25 cellular contexts compared by ENCODE assay signal in genomic region chr17:27342059-27342458, GRCh38.
"Had no signal": no experiment of that assay in that cellular context is flagged by ENCODE, and none has a peak within 500 bp of the region (broad histone marks: within the 10 kb centered on the region; RNA-seq: fewer than 3 reads in every experiment).

No MANE protein-coding gene starts in this region.

- H3K36me3 ChIP-seq: cardiac muscle cell, neutrophil, stomach, transverse colon, uterus had no signal

- FAIRE-seq: keratinocyte, small intestine had no signal

- H3K36me3 Mint-ChIP-seq: stimulated activated effector memory CD8-positive, alpha-beta T cell treated with anti-CD3 and anti-CD28 coated beads, Interleukin-12 subunit alpha, Interleukin-12 subunit beta, amount 100 ng/mL, for 72 hours; WTC11 had no signal

- H3K4me3 Mint-ChIP-seq: activated naive CD8-positive, alpha-beta T cell treated with anti-CD3 and anti-CD28 coated beads, Interleukin-2, amount 50 U/mL, for 24 hours; activated T-helper 1 cell treated with anti-CD3 and anti-CD28 coated beads, Interleukin-12 subunit alpha, Interleukin-12 subunit beta, Interleukin-2, Interleukin-4 antibody, amounts not matched to agents 30 ng/mL and 10 ng/mL and 1 ng/mL, durations not matched to agents 14 hours and 24 hours and 36 hours; stimulated activated effector memory CD8-positive, alpha-beta T cell treated with anti-CD3 and anti-CD28 coated beads, Interleukin-12 subunit alpha, Interleukin-12 subunit beta, amount 100 ng/mL, for 72 hours; WTC11 had no signal

- DNase-seq: activated CD4-positive, alpha-beta T cell treated with anti-CD3 and anti-CD28 coated beads for 4 hours; activated CD4-positive, alpha-beta T cell treated with anti-CD3 and anti-CD28 coated beads, Interleukin-2, amount 50 U/mL, for 48 hours; activated gamma-delta T cell; activated naive CD4-positive, alpha-beta T cell treated with anti-CD3 and anti-CD28 coated beads, Interleukin-2, amount 50 U/mL, for 16 hours; activated naive CD8-positive, alpha-beta T cell treated with anti-CD3 and anti-CD28 coated beads, Interleukin-2, amount 50 U/mL, for 24 hours; dermis blood vessel endothelial cell; effector CD8-positive, alpha-beta T cell; erythroblast; foreskin fibroblast; left colon; naive B cell; small intestine; stimulated activated CD4-positive, alpha-beta T cell treated with anti-CD3 and anti-CD28 coated beads, Interleukin-2, amount 100 ng/mL, for 24 hours; stomach; T-helper 9 cell; transverse colon; uterus had no signal

- H3K4me3 ChIP-seq: cardiac muscle cell, stomach, transverse colon, uterus had no signal

- H3K4me1 ChIP-seq: uterus had no signal

- H3K9me3 Mint-ChIP-seq: activated naive CD8-positive, alpha-beta T cell treated with anti-CD3 and anti-CD28 coated beads, Interleukin-2, amount 50 U/mL, for 24 hours; activated T-helper 1 cell treated with anti-CD3 and anti-CD28 coated beads, Interleukin-12 subunit alpha, Interleukin-12 subunit beta, Interleukin-2, Interleukin-4 antibody, amounts not matched to agents 30 ng/mL and 10 ng/mL and 1 ng/mL, durations not matched to agents 14 hours and 24 hours and 36 hours; naive B cell; stimulated activated effector memory CD8-positive, alpha-beta T cell treated with anti-CD3 and anti-CD28 coated beads, Interleukin-12 subunit alpha, Interleukin-12 subunit beta, amount 100 ng/mL, for 72 hours; WTC11 had no signal

- H3K27ac Mint-ChIP-seq: activated naive CD8-positive, alpha-beta T cell treated with anti-CD3 and anti-CD28 coated beads, Interleukin-2, amount 50 U/mL, for 24 hours; activated T-helper 1 cell treated with anti-CD3 and anti-CD28 coated beads, Interleukin-12 subunit alpha, Interleukin-12 subunit beta, Interleukin-2, Interleukin-4 antibody, amounts not matched to agents 30 ng/mL and 10 ng/mL and 1 ng/mL, durations not matched to agents 14 hours and 24 hours and 36 hours; stimulated activated effector memory CD8-positive, alpha-beta T cell treated with anti-CD3 and anti-CD28 coated beads, Interleukin-12 subunit alpha, Interleukin-12 subunit beta, amount 100 ng/mL, for 72 hours; WTC11 had no signal

- H3K27ac ChIP-seq: cardiac muscle cell, neutrophil, stomach, transverse colon had no signal

- H3K9ac ChIP-seq: parathyroid adenoma had no signal

- H3K9me3 ChIP-seq: neutrophil, stomach, transverse colon, uterus had no signal

- H3K27me3 ChIP-seq: cardiac muscle cell, neutrophil, stomach, transverse colon, uterus had no signal

- ATAC-seq: activated naive CD8-positive, alpha-beta T cell treated with anti-CD3 and anti-CD28 coated beads, Interleukin-2, amount 50 U/mL, for 24 hours; left colon; sciatic nerve; stimulated activated effector memory CD8-positive, alpha-beta T cell treated with anti-CD3 and anti-CD28 coated beads, Interleukin-12 subunit alpha, Interleukin-12 subunit beta, amount 100 ng/mL, for 72 hours; WTC11 had no signal

- H3K79me2 ChIP-seq: parathyroid adenoma had no signal
